ENCODE assay signal across 9 cellular contexts in the genomic region with DNA sequence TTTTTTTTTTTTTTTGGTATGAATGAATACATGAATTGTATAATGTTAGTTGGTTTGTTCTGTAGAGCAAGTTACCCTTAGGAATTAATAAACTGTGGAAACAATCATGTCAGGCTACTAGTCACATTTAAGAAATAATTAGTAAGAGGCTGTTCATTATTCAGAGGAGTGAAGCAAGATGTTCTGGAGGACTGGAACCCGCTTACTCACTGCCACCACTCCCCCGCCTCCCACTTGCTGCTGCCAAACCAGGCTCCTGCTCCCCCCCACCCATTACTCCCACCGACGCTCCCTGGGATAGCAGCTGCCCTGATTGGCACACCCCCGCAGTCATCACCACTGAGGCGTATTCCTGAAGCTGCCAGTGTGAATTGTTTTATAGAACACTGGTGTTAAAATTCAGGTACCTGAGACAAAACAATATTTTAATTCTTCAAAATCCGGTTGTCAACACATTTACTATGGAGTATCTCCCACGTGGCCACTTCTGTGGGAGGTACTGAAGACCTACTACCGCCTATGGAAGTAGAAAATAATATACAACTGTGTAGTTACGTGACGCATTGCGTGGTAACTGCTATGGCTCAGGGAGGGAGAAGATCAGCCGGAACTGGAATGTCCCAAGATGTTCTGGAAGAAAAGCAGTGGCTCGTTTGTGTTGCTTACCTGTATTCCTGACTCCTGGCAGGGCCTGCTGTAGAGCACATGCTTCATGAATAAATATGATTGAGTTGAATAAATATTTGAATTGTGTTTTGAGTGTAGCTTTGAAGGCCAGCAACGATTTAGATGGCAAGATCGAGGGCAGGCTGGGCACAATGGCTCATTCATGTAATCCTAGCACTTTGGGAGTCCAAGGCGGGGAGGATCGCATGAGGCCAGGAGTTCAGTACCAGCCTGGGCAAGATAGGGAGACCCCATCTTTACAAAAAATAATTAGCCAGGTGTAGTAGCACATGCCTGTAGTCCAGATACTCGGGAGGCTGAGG. TPM values are rescaled to one million over a fixed set of nuclear protein-coding genes. Genes with fewer than 3 reads are reported as not detected.
DNase-seq lines count a peak whose midpoint lies in the region; ATAC-seq and TF ChIP-seq lines count a peak whose summit lies in the region.
"Had no signal": no experiment of that assay in that cellular context is flagged by ENCODE, and none has a peak within 500 bp of the region (broad histone marks: within the 10 kb centered on the region; RNA-seq: fewer than 3 reads in every experiment).

No MANE protein-coding gene starts in this region.

- H3K27me3 ChIP-seq in kidney epithelial cell (ENCODE audit: control insufficient read depth, insufficient read depth, low read length) (no peaks in the 10 kb centered on the region), upper lobe of left lung (no peaks in the 10 kb centered on the region)

- H3K4me3 ChIP-seq in HEK293 (ENCODE audit: low read depth, low read length) (no peak overlapping the region), kidney epithelial cell (ENCODE audit: low read depth, low read length) (no peak overlapping the region), upper lobe of left lung (peak overlapping the region in 3 of 4 donors; percentile 81 to 91 (median 91))

- peak; percentile 39 to 66 for ATAC-seq in upper lobe of left lung (ENCODE audit: low FRiP score in 2 of 2)

- H3K4me1 ChIP-seq in HEK293 (ENCODE audit: control insufficient read depth, insufficient read depth, low read length) (peaks cover 18% of the 10 kb centered on the region), upper lobe of left lung (peaks cover 14 to 37% (median 16%) of the 10 kb centered on the region in 4 donors)

- no peak for TF ChIP-seq POLR2A in upper lobe of left lung (IDR thresholded peaks at IDR 0.05)

- 63 to 77% methylated on average over 17 to 19 of the region's 19 CpGs for whole genome bisulfite sequencing in upper lobe of left lung, 2 donors

- H3K36me3 ChIP-seq in HEK293 (ENCODE audit: control insufficient read depth in 2 of 2, insufficient read depth in 1 of 2, low read length in 2 of 2), result peaks cover 42 to 48% of the 10 kb centered on the region in 2 experiments
- H3K36me3 ChIP-seq in kidney epithelial cell (ENCODE audit: control insufficient read depth, insufficient read depth, low read length), result peaks cover 2% of the 10 kb centered on the region
- H3K36me3 ChIP-seq in upper lobe of left lung, result peaks cover 7 to 33% (median 16%) of the 10 kb centered on the region in 4 donors

- H3K27ac ChIP-seq in 22Rv1, result peak overlapping the region; percentile 89
- H3K27ac ChIP-seq in HEK293 (ENCODE audit: extremely low read depth, low read depth, low read length), result no peak overlapping the region
- H3K27ac ChIP-seq in upper lobe of left lung, result peak overlapping the region; percentile 92 to 99 (median 99)
- H3K27ac ChIP-seq: epithelial cell of prostate had no signal

- DNase-seq in amygdala (lab: John Stamatoyannopoulos, UW) (peak in 40 of 56 donors; percentile 2 to 74 (median 45)), kidney epithelial cell (ENCODE audit: low read depth) (peak; percentile 57), upper lobe of left lung (peak in 1 of 2 donors; percentile 66), NCI-H524 (lab: John Stamatoyannopoulos, UW) (no peak), ureter (ENCODE audit: low spot score) (no peak)
- DNase-seq in stimulated activated CD4-positive, alpha-beta T cell treated with anti-CD3 and anti-CD28 coated beads, Interleukin-4, amount 100 ng/mL, for 4 hours, result no peak

- peak in 1 of 4 donors; percentile 3 for TF ChIP-seq EP300 in upper lobe of left lung (IDR thresholded peaks at IDR 0.05)

- H3K9me3 ChIP-seq in HEK293 (ENCODE audit: control insufficient read depth, insufficient read depth, low read depth, low read length), result no peaks in the 10 kb centered on the region; the same call in 1 of the 2 replicates
- H3K9me3 ChIP-seq in upper lobe of left lung, result no peaks in the 10 kb centered on the region

- TF ChIP-seq CTCF in 22Rv1 (IDR thresholded peaks at IDR 0.05) (no peak), HEK293 (tag by site-specific recombination; IDR thresholded peaks at IDR 0.05) (no peak), kidney epithelial cell (IDR thresholded peaks at IDR 0.05; ENCODE audit: insufficient read depth, low read length, poor library complexity, severe bottlenecking) (no peak), upper lobe of left lung (IDR thresholded peaks at IDR 0.05) (no peak)

- POLR2A ChIA-PET in HEK293 (lab: Yijun Ruan, JAX), result interaction anchor here (0.6 kb wide), 1 partner anchor 32 kb away, joined by 4 read pairs; no protein-coding TSS in a partner anchor

- CTCF ChIA-PET in HEK293 (lab: Yijun Ruan, JAX), result no interaction called here

TF ChIP-seq in HEK293, 187 proteins besides CTCF, POLR2A, EP300 and RAD21 (continues in another document):
- TF ChIP-seq KLF8 (tag by site-specific recombination; IDR thresholded peaks at IDR 0.05) (no peak), ZNF629 (tag by site-specific recombination; IDR thresholded peaks at IDR 0.05) (no peak), ZNF837 (tag by site-specific recombination; IDR thresholded peaks at IDR 0.05) (no peak), ZNF623 (tag by site-specific recombination; IDR thresholded peaks at IDR 0.05) (no peak), PRDM10 (tag by site-specific recombination; IDR thresholded peaks at IDR 0.05) (peak; percentile 70), ZNF23 (tag by site-specific recombination; IDR thresholded peaks at IDR 0.05; ENCODE audit: borderline replicate concordance) (no peak), EGR2 (tag by site-specific recombination; IDR thresholded peaks at IDR 0.05; ENCODE audit: low read depth) (peak; percentile 63), ZNF121 (tag by site-specific recombination; IDR thresholded peaks at IDR 0.05) (peak; percentile 81; the same call in 1 of the 2 replicates)
- TF ChIP-seq, protein P1, sequence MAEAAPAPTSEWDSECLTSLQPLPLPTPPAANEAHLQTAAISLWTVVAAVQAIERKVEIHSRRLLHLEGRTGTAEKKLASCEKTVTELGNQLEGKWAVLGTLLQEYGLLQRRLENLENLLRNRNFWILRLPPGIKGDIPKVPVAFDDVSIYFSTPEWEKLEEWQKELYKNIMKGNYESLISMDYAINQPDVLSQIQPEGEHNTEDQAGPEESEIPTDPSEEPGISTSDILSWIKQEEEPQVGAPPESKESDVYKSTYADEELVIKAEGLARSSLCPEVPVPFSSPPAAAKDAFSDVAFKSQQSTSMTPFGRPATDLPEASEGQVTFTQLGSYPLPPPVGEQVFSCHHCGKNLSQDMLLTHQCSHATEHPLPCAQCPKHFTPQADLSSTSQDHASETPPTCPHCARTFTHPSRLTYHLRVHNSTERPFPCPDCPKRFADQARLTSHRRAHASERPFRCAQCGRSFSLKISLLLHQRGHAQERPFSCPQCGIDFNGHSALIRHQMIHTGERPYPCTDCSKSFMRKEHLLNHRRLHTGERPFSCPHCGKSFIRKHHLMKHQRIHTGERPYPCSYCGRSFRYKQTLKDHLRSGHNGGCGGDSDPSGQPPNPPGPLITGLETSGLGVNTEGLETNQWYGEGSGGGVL (tag by site-specific recombination; IDR thresholded peaks at IDR 0.05), result peak; percentile 32; the same call in 1 of the 2 replicates
- TF ChIP-seq, protein P2, sequence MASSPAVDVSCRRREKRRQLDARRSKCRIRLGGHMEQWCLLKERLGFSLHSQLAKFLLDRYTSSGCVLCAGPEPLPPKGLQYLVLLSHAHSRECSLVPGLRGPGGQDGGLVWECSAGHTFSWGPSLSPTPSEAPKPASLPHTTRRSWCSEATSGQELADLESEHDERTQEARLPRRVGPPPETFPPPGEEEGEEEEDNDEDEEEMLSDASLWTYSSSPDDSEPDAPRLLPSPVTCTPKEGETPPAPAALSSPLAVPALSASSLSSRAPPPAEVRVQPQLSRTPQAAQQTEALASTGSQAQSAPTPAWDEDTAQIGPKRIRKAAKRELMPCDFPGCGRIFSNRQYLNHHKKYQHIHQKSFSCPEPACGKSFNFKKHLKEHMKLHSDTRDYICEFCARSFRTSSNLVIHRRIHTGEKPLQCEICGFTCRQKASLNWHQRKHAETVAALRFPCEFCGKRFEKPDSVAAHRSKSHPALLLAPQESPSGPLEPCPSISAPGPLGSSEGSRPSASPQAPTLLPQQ (tag by site-specific recombination; IDR thresholded peaks at IDR 0.05), result no peak

RNA-seq across cellular contexts. Expression of gene DPY19L3, which starts 1.7 kb away (rescaled TPM):
- total RNA-seq in kidney epithelial cell (20.9 and 25.0 TPM in 2 replicates), upper lobe of left lung (10 to 100 TPM; 27.3 to 76.5 (median 29.5) TPM), ureter (43.1 TPM)

Comparison
In these comparisons a context has a peak if more than half of its experiments do, and no peak if none do; other contexts are left out.
1. H3K4me3 ChIP-seq: peak in upper lobe of left lung (3 of 4); none in HEK293 (single experiment) and kidney epithelial cell (single experiment).
2. DNase-seq: peak in amygdala (40 of 56) and kidney epithelial cell (single experiment); none in NCI-H524 (0 of 2), ureter (single experiment) and stimulated activated CD4-positive, alpha-beta T cell treated with anti-CD3 and anti-CD28 coated beads, Interleukin-4, amount 100 ng/mL, for 4 hours (0 of 2).